Comparison of ENCODE assay signal across 19 cellular contexts in genomic region chr7:28939367-28939766, GRCh38. TPM values are rescaled to one million over a fixed set of nuclear protein-coding genes. Genes with fewer than 3 reads are reported as not detected.
DNase-seq lines count a peak whose midpoint lies in the region; ATAC-seq and TF ChIP-seq lines count a peak whose summit lies in the region.
"Had no signal": no experiment of that assay in that cellular context is flagged by ENCODE, and none has a peak within 500 bp of the region (broad histone marks: within the 10 kb centered on the region; RNA-seq: fewer than 3 reads in every experiment).

No MANE protein-coding gene starts in this region.

- no peaks in the 10 kb centered on the region for H4K20me1 ChIP-seq in SK-N-SH (ENCODE audit: insufficient read depth)
- H4K20me1 ChIP-seq: BLaER1 treated with 17β-estradiol and CSF1 and Interleukin-3, amounts not matched to agents 10 nM and 100 nM had no signal

- 61% methylated on average over 5 of the region's 5 CpGs for WGBS in SK-N-SH (ENCODE audit: low lambda C conversion rate)
- 70 to 75% methylated on average over 5 of the region's 5 CpGs for WGBS in aorta, 2 donors

- no peak overlapping the region for H2AFZ ChIP-seq in SK-N-SH (ENCODE audit: low read depth)

- no peaks in the 10 kb centered on the region for H3F3A ChIP-seq in SK-N-SH (replicated peaks; ENCODE audit: insufficient read depth)

- no peaks in the 10 kb centered on the region for H3K9me3 Mint-ChIP-seq in mesothelial cell of epicardium
- H3K9me3 Mint-ChIP-seq: CD8-positive, alpha-beta memory T cell had no signal

- DNase-seq in SK-N-SH (no peak), SJCRH30 (peak; percentile 34 to 72), mesothelial cell of epicardium (ENCODE audit: low spot score in 2 of 2, unreplicated experiment in 2 of 2) (no peak), aorta (no peak), NK-92 (lab: John Stamatoyannopoulos, UW; ENCODE audit: unreplicated experiment) (no peak), coronary artery (ENCODE audit: low spot score) (no peak)
- DNase-seq: CD8-positive, alpha-beta memory T cell; DMS79 treated with DMSO at 0.1 percent for 48 hours; HCEC 1CT; Kasumi-1; NCI-H1930; NCI-H2171 treated with DMSO at 0.1 percent for 48 hours; NCI-H446 treated with DMSO at 0.1 percent for 48 hours; NCI-H748 treated with DMSO at 0.1 percent for 48 hours; SIG-M5 had no signal

- H3K4me1 ChIP-seq in SK-N-SH (ENCODE audit: control insufficient read depth in 1 of 2, insufficient read depth in 2 of 2, low read depth in 1 of 2, low read length in 1 of 2) = peaks cover 7 to 49% of the 10 kb centered on the region in 2 experiments; a peak in 3 of 4 replicates
- H3K4me1 ChIP-seq in SJCRH30 = peaks cover 13% of the 10 kb centered on the region
- H3K4me1 ChIP-seq in aorta (ENCODE audit: control insufficient read depth in 1 of 2, insufficient read depth in 2 of 2, low read length in 2 of 2) = no peaks in the 10 kb centered on the region

- peak overlapping the region; percentile 10 for H3K27ac Mint-ChIP-seq in mesothelial cell of epicardium
- H3K27ac Mint-ChIP-seq: CD8-positive, alpha-beta memory T cell; IgD-negative memory B cell had no signal

- H3K36me3 Mint-ChIP-seq in mesothelial cell of epicardium = no peaks in the 10 kb centered on the region
- H3K36me3 Mint-ChIP-seq: CD8-positive, alpha-beta memory T cell; IgD-negative memory B cell had no signal

- POLR2A ChIA-PET in SK-N-SH (lab: Yijun Ruan, JAX) = interaction anchor here (1.4 kb wide), 1 partner anchor 12 kb away, joined by 3 read pairs; no protein-coding TSS in a partner anchor

- no peaks in the 10 kb centered on the region for H3K9me3 ChIP-seq in SK-N-SH
- H3K9me3 ChIP-seq in SJCRH30 (replicated peaks) = no peaks in the 10 kb centered on the region
- H3K9me3 ChIP-seq in aorta (ENCODE audit: control insufficient read depth, low read length) = no peaks in the 10 kb centered on the region

- ATAC-seq in SK-N-SH treated with all-trans-retinoic acid at 6 μM for 48 hours (peak; percentile 47; the same call in 2 of the 3 replicates), aorta (ENCODE audit: low FRiP score) (peak; percentile 45)

- H3K27ac ChIP-seq in SK-N-SH (ENCODE audit: low read depth in 2 of 2, low read length in 1 of 2) (peak overlapping the region in 1 of 2 experiments; percentile 72; a peak in 2 of 4 replicates), SJCRH30 (no peak overlapping the region), aorta (ENCODE audit: low read depth in 1 of 2, low read length in 2 of 2) (no peak overlapping the region), coronary artery (no peak overlapping the region)
- H3K27ac ChIP-seq: BLaER1 treated with 17β-estradiol and CSF1 and Interleukin-3, amounts not matched to agents 10 nM and 100 nM had no signal

- TF ChIP-seq CTCF in SK-N-SH (IDR thresholded peaks at IDR 0.05) (no peak), mesothelial cell of epicardium (IDR thresholded peaks at IDR 0.05; ENCODE audit: unreplicated experiment) (no peak), coronary artery (IDR thresholded peaks at IDR 0.05) (no peak)

- no peak overlapping the region for H3K9ac ChIP-seq in SK-N-SH
- H3K9ac ChIP-seq: BLaER1 treated with 17β-estradiol and CSF1 and Interleukin-3, amounts not matched to agents 10 nM and 100 nM had no signal

- no peaks in the 10 kb centered on the region for H3K79me2 ChIP-seq in SK-N-SH (ENCODE audit: insufficient read depth)

- TF ChIP-seq EP300 in SK-N-SH (IDR thresholded peaks at IDR 0.05; ENCODE audit: borderline replicate concordance in 1 of 2, low read depth in 1 of 2, low read length in 1 of 2) = no peak

- peaks cover 2% of the 10 kb centered on the region for H3K27me3 Mint-ChIP-seq in mesothelial cell of epicardium (ENCODE audit: low read depth)

- no peak overlapping the region for H3K4me3 ChIP-seq in SK-N-SH (ENCODE audit: low read depth in 2 of 2, low read length in 1 of 2)
- no peak overlapping the region for H3K4me3 ChIP-seq in SJCRH30
- no peak overlapping the region for H3K4me3 ChIP-seq in aorta (ENCODE audit: low read length in 2 of 2)
- no peak overlapping the region for H3K4me3 ChIP-seq in coronary artery
- H3K4me3 ChIP-seq: BLaER1 treated with 17β-estradiol and CSF1 and Interleukin-3, amounts not matched to agents 10 nM and 100 nM had no signal

- H3K9me2 ChIP-seq in SK-N-SH = no peaks in the 10 kb centered on the region

- no peak for TF ChIP-seq RAD21 in SK-N-SH (IDR thresholded peaks at IDR 0.05; ENCODE audit: low read length)

- H3K4me3 Mint-ChIP-seq in mesothelial cell of epicardium = no peak overlapping the region
- H3K4me3 Mint-ChIP-seq: CD8-positive, alpha-beta memory T cell; IgD-negative memory B cell had no signal

- CTCF ChIA-PET in SK-N-SH (lab: Yijun Ruan, JAX) = interaction anchor here (0.8 to 37.1 kb wide), 9 partner anchors 9 to 469 kb away, joined by 3 to 1040 read pairs (median 6); partner anchors contain the start of gene TRIL

- intact Hi-C loops in aorta (cut with DNase I) = no loop called here

- H3K27me3 ChIP-seq in SK-N-SH (ENCODE audit: insufficient read depth) (no peaks in the 10 kb centered on the region), SJCRH30 (no peaks in the 10 kb centered on the region), aorta (ENCODE audit: control insufficient read depth in 1 of 2, insufficient read depth in 2 of 2, low read length in 1 of 2) (no peaks in the 10 kb centered on the region)

- peaks cover 50% of the 10 kb centered on the region for H3K4me1 Mint-ChIP-seq in mesothelial cell of epicardium
- H3K4me1 Mint-ChIP-seq: CD8-positive, alpha-beta memory T cell had no signal

- H3K36me3 ChIP-seq in SK-N-SH (replicated peaks in 1 of 2; ENCODE audit: control insufficient read depth in 1 of 2, insufficient read depth in 2 of 2, low read length in 1 of 2) (no peaks in the 10 kb centered on the region), SJCRH30 (no peaks in the 10 kb centered on the region), aorta (ENCODE audit: control insufficient read depth in 1 of 2, insufficient read depth in 2 of 2, low read length in 1 of 2) (no peaks in the 10 kb centered on the region)
- H3K36me3 ChIP-seq: BLaER1 treated with 17β-estradiol and CSF1 and Interleukin-3, amounts not matched to agents 10 nM and 100 nM had no signal

- H3K4me2 ChIP-seq in SK-N-SH = no peak overlapping the region

TF ChIP-seq in SK-N-SH treated with all-trans-retinoic acid at 6 μM for 48 hours, 23 proteins besides CTCF, POLR2A, EP300 and RAD21:
- 0 out of 2 replicates have a peak, but pooled peaks have one; percentile 45 for TF ChIP-seq SNAI2 (CRISPR knock-in tag; IDR thresholded peaks at IDR 0.05)
- TF ChIP-seq, protein P1, sequence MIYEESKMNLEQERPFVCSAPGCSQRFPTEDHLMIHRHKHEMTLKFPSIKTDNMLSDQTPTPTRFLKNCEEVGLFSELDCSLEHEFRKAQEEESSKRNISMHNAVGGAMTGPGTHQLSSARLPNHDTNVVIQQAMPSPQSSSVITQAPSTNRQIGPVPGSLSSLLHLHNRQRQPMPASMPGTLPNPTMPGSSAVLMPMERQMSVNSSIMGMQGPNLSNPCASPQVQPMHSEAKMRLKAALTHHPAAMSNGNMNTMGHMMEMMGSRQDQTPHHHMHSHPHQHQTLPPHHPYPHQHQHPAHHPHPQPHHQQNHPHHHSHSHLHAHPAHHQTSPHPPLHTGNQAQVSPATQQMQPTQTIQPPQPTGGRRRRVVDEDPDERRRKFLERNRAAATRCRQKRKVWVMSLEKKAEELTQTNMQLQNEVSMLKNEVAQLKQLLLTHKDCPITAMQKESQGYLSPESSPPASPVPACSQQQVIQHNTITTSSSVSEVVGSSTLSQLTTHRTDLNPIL (CRISPR knock-in tag; IDR thresholded peaks at IDR 0.05; ENCODE audit: low read depth) = no peak

TF ChIP-seq in SK-N-SH, 30 proteins besides CTCF, POLR2A, EP300 and RAD21:
- TF ChIP-seq ELF1 (IDR thresholded peaks at IDR 0.05) (no peak), CHD2 (IDR thresholded peaks at IDR 0.05; ENCODE audit: low read length, partially characterized antibody) (no peak), SMC3 (IDR thresholded peaks at IDR 0.05; ENCODE audit: low read depth, low read length) (no peak), EZH2phosphoT487 (IDR thresholded peaks at IDR 0.05; ENCODE audit: borderline replicate concordance, low read depth) (no peak), JUND (IDR thresholded peaks at IDR 0.05) (no peak), SIN3A (IDR thresholded peaks at IDR 0.05; ENCODE audit: borderline replicate concordance, low read depth, low read length) (no peak), FOXM1 (IDR thresholded peaks at IDR 0.05; ENCODE audit: low read depth) (no peak), RCOR1 (IDR thresholded peaks at IDR 0.05; ENCODE audit: low read length) (no peak), MXI1 (IDR thresholded peaks at IDR 0.05; ENCODE audit: low read depth, low read length) (no peak), NFIC (IDR thresholded peaks at IDR 0.05; ENCODE audit: borderline replicate concordance) (no peak), YY1 (IDR thresholded peaks at IDR 0.05; ENCODE audit: low read depth) (no peak), TAF1 (IDR thresholded peaks at IDR 0.05; ENCODE audit: borderline replicate concordance, low read depth, low read length) (no peak), TEAD4 (IDR thresholded peaks at IDR 0.05; ENCODE audit: borderline replicate concordance, insufficient read depth) (no peak)
- TF ChIP-seq, protein P2, sequence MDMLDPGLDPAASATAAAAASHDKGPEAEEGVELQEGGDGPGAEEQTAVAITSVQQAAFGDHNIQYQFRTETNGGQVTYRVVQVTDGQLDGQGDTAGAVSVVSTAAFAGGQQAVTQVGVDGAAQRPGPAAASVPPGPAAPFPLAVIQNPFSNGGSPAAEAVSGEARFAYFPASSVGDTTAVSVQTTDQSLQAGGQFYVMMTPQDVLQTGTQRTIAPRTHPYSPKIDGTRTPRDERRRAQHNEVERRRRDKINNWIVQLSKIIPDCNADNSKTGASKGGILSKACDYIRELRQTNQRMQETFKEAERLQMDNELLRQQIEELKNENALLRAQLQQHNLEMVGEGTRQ (IDR thresholded peaks at IDR 0.05; ENCODE audit: borderline replicate concordance, low read depth, low read length) = no peak
- TF ChIP-seq, protein P3, sequence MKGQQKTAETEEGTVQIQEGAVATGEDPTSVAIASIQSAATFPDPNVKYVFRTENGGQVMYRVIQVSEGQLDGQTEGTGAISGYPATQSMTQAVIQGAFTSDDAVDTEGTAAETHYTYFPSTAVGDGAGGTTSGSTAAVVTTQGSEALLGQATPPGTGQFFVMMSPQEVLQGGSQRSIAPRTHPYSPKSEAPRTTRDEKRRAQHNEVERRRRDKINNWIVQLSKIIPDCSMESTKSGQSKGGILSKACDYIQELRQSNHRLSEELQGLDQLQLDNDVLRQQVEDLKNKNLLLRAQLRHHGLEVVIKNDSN (IDR thresholded peaks at IDR 0.05; ENCODE audit: borderline replicate concordance, low read depth) = no peak

RNA-seq across cellular contexts. Expression of gene TRIL, which starts 18.8 kb away (rescaled TPM):
- 0.18 and 0.28 TPM in 2 replicates for polyA plus RNA-seq in SK-N-SH (2012; rRNA removed)
- polyA plus RNA-seq in SK-N-SH (2012; cell fraction: cytosol; rRNA removed) = 0.23 and 0.41 TPM in 2 replicates
- polyA plus RNA-seq in SK-N-SH (2012; cell fraction: nucleus; rRNA removed) = 0.08 and 0.16 TPM in 2 replicates
- 9.4 and 9.5 TPM in 2 replicates for total RNA-seq in SJCRH30 (2014; rRNA removed; shearing (Covaris generic))
- total RNA-seq in mesothelial cell of epicardium = 11.9 to 14.2 TPM (median 13.4 TPM) in 3 replicates
- 1 to 10 TPM; 1.0 to 7.0 TPM for total RNA-seq in aorta
- under 1 TPM; 0.13 to 0.54 TPM for polyA plus RNA-seq in aorta
- total RNA-seq: CD8-positive, alpha-beta memory T cell; HT1080 had no signal
- polyA plus RNA-seq: CD8-positive, alpha-beta memory T cell; IgD-negative memory B cell had no signal

Comparison
In these comparisons a context has a peak if more than half of its experiments do, and no peak if none do; other contexts are left out.
1. DNase-seq: peak in SJCRH30 (2 of 2); none in SK-N-SH (single experiment), mesothelial cell of epicardium (0 of 2), aorta (0 of 2), NK-92 (single experiment) and coronary artery (single experiment).